11 cellular contexts compared by ENCODE assay signal in the genomic region with DNA sequence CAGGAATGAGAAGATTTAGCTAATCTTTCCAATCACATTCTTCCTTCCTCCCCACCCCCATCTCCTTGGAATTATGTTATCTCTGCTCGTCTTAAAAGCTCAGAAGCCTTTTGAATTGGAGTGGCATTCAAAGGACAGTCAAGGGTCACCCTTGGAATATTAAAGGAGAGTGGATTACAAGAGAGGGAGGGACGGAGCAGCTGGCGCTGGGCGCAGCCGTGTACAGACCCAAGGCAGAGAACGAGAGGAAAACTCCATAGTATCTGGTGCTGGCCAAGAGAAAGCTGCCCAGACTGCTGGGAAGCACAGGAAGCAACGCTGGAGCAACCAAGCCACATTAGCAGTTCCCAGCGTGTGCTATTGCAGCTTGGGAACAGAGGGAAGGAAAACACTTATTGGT.
DNase-seq lines count a peak whose midpoint lies in the region; TF ChIP-seq lines count a peak whose summit lies in the region.
"Had no signal": no experiment of that assay in that cellular context is flagged by ENCODE, and none has a peak within 500 bp of the region (broad histone marks: within the 10 kb centered on the region; RNA-seq: fewer than 3 reads in every experiment).

No MANE protein-coding gene starts in this region.

- H3K18ac ChIP-seq in H9 (ENCODE audit: insufficient read length, low read depth, low read length) = no peak overlapping the region

- no peak overlapping the region for H3K4me2 ChIP-seq in H9 (ENCODE audit: insufficient read depth, insufficient read length, low read length)

- H3K27ac ChIP-seq in H9 (ENCODE audit: insufficient read length, low read depth, low read length) (no peak overlapping the region), prostate gland (no peak overlapping the region)
- H3K27ac ChIP-seq: heart right ventricle, HL-60 had no signal

- no peak overlapping the region for H3K4ac ChIP-seq in H9 (ENCODE audit: low read depth, low read length)

- no peak overlapping the region for H2BK12ac ChIP-seq in H9 (ENCODE audit: insufficient read length, low read depth, low read length)

- H3K4me1 Mint-ChIP-seq in H9 = peaks cover 12 to 23% of the 10 kb centered on the region in 2 experiments

- no peaks in the 10 kb centered on the region for H3K36me3 ChIP-seq in prostate gland
- H3K36me3 ChIP-seq in BE2C = no peaks in the 10 kb centered on the region
- H3K36me3 ChIP-seq: heart right ventricle had no signal

- no peak overlapping the region for H2AK5ac ChIP-seq in H9 (ENCODE audit: insufficient read length, low read length)

- H2BK120ac ChIP-seq in H9 (ENCODE audit: low read depth, low read length, poor library complexity, severe bottlenecking) = no peak overlapping the region

- H3K23me2 ChIP-seq in H9 (ENCODE audit: insufficient read length, low read depth, low read length, poor library complexity, severe bottlenecking) = no peaks in the 10 kb centered on the region

- WGBS in H9 (ENCODE audit: extremely low coverage, insufficient read length, low lambda C conversion rate) = no CpG with 5 or more reads among the region's 8 CpGs
- 9% methylated on average over 8 of the region's 8 CpGs for WGBS in prostate gland

- no peaks in the 10 kb centered on the region for H4K20me1 ChIP-seq in H9 (ENCODE audit: control insufficient read depth, insufficient read depth, insufficient read length)

- no peak for TF ChIP-seq CTCF in H9 (conservative IDR thresholded peaks at IDR 0.05)
- no peak for TF ChIP-seq CTCF in prostate gland (IDR thresholded peaks at IDR 0.05)
- no peak for TF ChIP-seq CTCF in BE2C (IDR thresholded peaks at IDR 0.05; ENCODE audit: low read depth, low read length)

- H2BK5ac ChIP-seq in H9 (ENCODE audit: insufficient read length, low read length) = no peak overlapping the region

- H3K4me3 ChIP-seq in prostate gland = no peak overlapping the region
- H3K4me3 ChIP-seq in BE2C (ENCODE audit: low read depth, low read length) = no peak overlapping the region

- H2AFZ ChIP-seq in H9 (ENCODE audit: low read length) = no peak overlapping the region

- no peaks in the 10 kb centered on the region for H3K79me2 ChIP-seq in H9 (ENCODE audit: insufficient read depth, low read length)

- H3K9me3 ChIP-seq in H9 (ENCODE audit: control insufficient read depth, low read depth, low read length) (no peaks in the 10 kb centered on the region), prostate gland (no peaks in the 10 kb centered on the region), BE2C (no peaks in the 10 kb centered on the region)
- H3K9me3 ChIP-seq: heart right ventricle had no signal

- peak; percentile 35 for DNase-seq in H9
- DNase-seq in NCI-H524 (lab: John Stamatoyannopoulos, UW) = peak; percentile 95 to 97
- peak; percentile 8 for DNase-seq in foreskin melanocyte
- DNase-seq in prostate gland (ENCODE audit: low spot score) = peak; percentile 10
- no peak for DNase-seq in NCI-H446 treated with DMSO at 0.1 percent for 48 hours (lab: John Stamatoyannopoulos, UW)
- DNase-seq in GM19238 (ENCODE audit: insufficient read length, low spot score) = no peak
- DNase-seq in NK-92 treated with Interleukin-12 subunit alpha and Interleukin-12 subunit beta, amount 100 ng/mL, for 24 hours (lab: John Stamatoyannopoulos, UW) = no peak
- no peak for DNase-seq in BE2C
- DNase-seq: heart right ventricle, NCI-H226 had no signal

- peak overlapping the region in 1 of 2 experiments; percentile 31; a peak in 2 of 5 replicates for H3K4me3 Mint-ChIP-seq in H9

- H3K9ac ChIP-seq in H9 (ENCODE audit: extremely low read depth, insufficient read length, low read length) = no peak overlapping the region

- peaks cover 13% of the 10 kb centered on the region for H3K27me3 Mint-ChIP-seq in H9 (ENCODE audit: low read depth)

- no peak overlapping the region for H3K14ac ChIP-seq in H9 (ENCODE audit: insufficient read depth, low read length)

- no peak overlapping the region for H3K56ac ChIP-seq in H9 (ENCODE audit: insufficient read length, low read depth, low read length)

- H4K8ac ChIP-seq in H9 (replicated peaks; ENCODE audit: insufficient read length, low read depth, low read length) = no peak overlapping the region

- no peak overlapping the region for H2BK15ac ChIP-seq in H9 (ENCODE audit: low read depth, low read length)

- H3K27me3 ChIP-seq in H9 (ENCODE audit: insufficient read depth, low read length) (no peaks in the 10 kb centered on the region), prostate gland (replicated peaks; ENCODE audit: insufficient read depth) (peaks cover under 1% of the 10 kb centered on the region), BE2C (peaks cover 3% of the 10 kb centered on the region; the same call in 1 of the 2 replicates)

- peak overlapping the region; percentile 67 to 84 (median 81); a peak in 6 of 7 replicates for H3K27ac Mint-ChIP-seq in H9

- H4K91ac ChIP-seq in H9 (ENCODE audit: insufficient read length, low read depth, low read length) = no peak overlapping the region

- H3K4me1 ChIP-seq in H9 (ENCODE audit: insufficient read depth, low read length) (no peaks in the 10 kb centered on the region), prostate gland (replicated peaks) (no peaks in the 10 kb centered on the region), BE2C (no peaks in the 10 kb centered on the region)
- H3K4me1 ChIP-seq: heart right ventricle had no signal

- no peak overlapping the region for H3T11ph ChIP-seq in H9 (ENCODE audit: low read length)

- TF ChIP-seq POLR2A in prostate gland (IDR thresholded peaks at IDR 0.05) = no peak

- no peaks in the 10 kb centered on the region for H3K79me1 ChIP-seq in H9 (ENCODE audit: insufficient read depth, low read depth, low read length, poor library complexity, severe bottlenecking)

- intact Hi-C loops in prostate gland (cut with DNase I) = no loop called here

- H2BK20ac ChIP-seq in H9 (ENCODE audit: low read depth, low read length, poor library complexity, severe bottlenecking) = no peak overlapping the region

- H3K9me3 Mint-ChIP-seq in H9 = peaks cover 0 to 5% of the 10 kb centered on the region in 2 experiments; a peak in 3 of 5 replicates

- no peak overlapping the region for H3K23ac ChIP-seq in H9 (ENCODE audit: insufficient read length, low read depth, low read length)

- no peak overlapping the region for H4K5ac ChIP-seq in H9 (ENCODE audit: insufficient read length, low read depth, low read length)

- H3K36me3 Mint-ChIP-seq in H9 (ENCODE audit: insufficient read depth in 1 of 3, low read depth in 3 of 3) = peaks cover 0 to 5% (median 4%) of the 10 kb centered on the region in 3 experiments; a peak in 4 of 7 replicates

Comparison
In these comparisons a context has a peak if more than half of its experiments do, and no peak if none do; other contexts are left out.
1. DNase-seq: peak in H9 (single experiment), NCI-H524 (2 of 2), foreskin melanocyte (single experiment) and prostate gland (single experiment); none in NCI-H446 treated with DMSO at 0.1 percent for 48 hours (single experiment), GM19238 (single experiment), NK-92 treated with Interleukin-12 subunit alpha and Interleukin-12 subunit beta, amount 100 ng/mL, for 24 hours (single experiment) and BE2C (single experiment).